1 cellular context compared by ENCODE assay signal in the genomic region with DNA sequence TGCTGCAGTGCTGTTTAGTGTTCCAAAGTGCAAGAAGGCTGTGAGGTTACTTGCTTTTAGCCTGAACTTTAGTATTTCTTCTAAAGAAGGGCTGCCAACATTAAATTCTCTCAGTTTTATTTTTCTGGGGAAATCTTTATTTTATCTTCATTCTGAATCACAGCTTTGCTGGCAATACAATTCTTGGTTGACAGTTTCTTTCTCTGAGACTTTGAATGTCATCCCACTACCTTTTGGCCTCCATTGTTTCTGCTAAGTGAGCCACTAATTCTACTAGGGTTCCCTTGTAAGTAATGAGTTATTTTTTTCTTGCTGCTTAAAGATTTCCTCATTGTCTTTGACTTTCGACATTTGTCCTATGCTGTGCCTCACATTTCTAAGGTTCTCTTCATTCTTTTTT.
A peak's percentile ranks its signal among the peaks of the same experiment; 100 is the strongest.
TF ChIP-seq lines count a peak whose summit lies in the region.

No MANE protein-coding gene starts in this region.

TF ChIP-seq in HepG2, 621 proteins besides CTCF, POLR2A, EP300 and RAD21:
- TF ChIP-seq PCBP1 (IDR thresholded peaks at IDR 0.05; ENCODE audit: borderline replicate concordance, low read depth, low read length): no peak
- peak in 1 of 2 experiments; percentile 34; a peak in 2 of 4 replicates for TF ChIP-seq MAFK (conservative IDR thresholded peaks at IDR 0.05 in 1 of 2, IDR thresholded peaks at IDR 0.05 in 1 of 2; ENCODE audit: low read length in 2 of 2)
- TF ChIP-seq ZNF136 (CRISPR knock-in tag; IDR thresholded peaks at IDR 0.05; ENCODE audit: low read depth): 0 out of 2 replicates have a peak, but pooled peaks have one; percentile 76
- no peak for TF ChIP-seq SATB2 (CRISPR knock-in tag; IDR thresholded peaks at IDR 0.05)
